In genomic region chr13:101393140-101393539, GRCh38 we compare ENCODE assay signal across 14 cellular contexts. TPM values are rescaled to one million over a fixed set of nuclear protein-coding genes. Genes with fewer than 3 reads are reported as not detected.
DNase-seq lines count a peak whose midpoint lies in the region; ATAC-seq and TF ChIP-seq lines count a peak whose summit lies in the region.
"Had no signal": no experiment of that assay in that cellular context is flagged by ENCODE, and none has a peak within 500 bp of the region (broad histone marks: within the 10 kb centered on the region; RNA-seq: fewer than 3 reads in every experiment).

No MANE protein-coding gene starts in this region.

- peak; percentile 94 for ATAC-seq in body of pancreas
- ATAC-seq in stimulated activated naive CD8-positive, alpha-beta T cell treated with anti-CD3 and anti-CD28 coated beads, Interleukin-15, Interleukin-2, amounts not matched to agents 100 U/mL and 50 U/mL, for 24 hours: no peak

- H3K4me1 Mint-ChIP-seq in MCF 10A (ENCODE audit: insufficient read depth, unreplicated experiment): peaks cover 16% of the 10 kb centered on the region
- peaks cover 70% of the 10 kb centered on the region for H3K4me1 Mint-ChIP-seq in osteocyte (ENCODE audit: unreplicated experiment)

- POLR2A ChIA-PET in MCF 10A (lab: Yijun Ruan, JAX): no interaction called here

- H3K27me3 ChIP-seq in breast epithelium: no peaks in the 10 kb centered on the region
- H3K27me3 ChIP-seq in body of pancreas: no peaks in the 10 kb centered on the region

- H3K4me3 Mint-ChIP-seq in MCF 10A (ENCODE audit: unreplicated experiment): no peak overlapping the region
- H3K4me3 Mint-ChIP-seq in osteocyte (ENCODE audit: unreplicated experiment): no peak overlapping the region
- H3K4me3 Mint-ChIP-seq: CD4-positive, alpha-beta T cell had no signal

- TF ChIP-seq CTCF in MCF 10A (IDR thresholded peaks at IDR 0.05; ENCODE audit: unreplicated experiment) (no peak), breast epithelium (IDR thresholded peaks at IDR 0.05) (no peak), body of pancreas (IDR thresholded peaks at IDR 0.05) (no peak), osteocyte (IDR thresholded peaks at IDR 0.05) (no peak)

- no peak overlapping the region for H3K27ac ChIP-seq in breast epithelium
- peak overlapping the region in 1 of 4 donors; percentile 67 for H3K27ac ChIP-seq in body of pancreas
- H3K27ac ChIP-seq: C4-2B, HL-60 had no signal

- H3K36me3 Mint-ChIP-seq in MCF 10A (ENCODE audit: insufficient read depth, unreplicated experiment) (no peaks in the 10 kb centered on the region), osteocyte (ENCODE audit: unreplicated experiment) (peaks cover 28% of the 10 kb centered on the region)

- no peaks in the 10 kb centered on the region for H3K9me3 ChIP-seq in breast epithelium
- H3K9me3 ChIP-seq in body of pancreas: no peaks in the 10 kb centered on the region
- H3K9me3 ChIP-seq: Caco-2 had no signal

- BruUV-seq in MCF 10A (replicated peaks; lab: Mats Ljungman, UMichigan): no TSS peak

- peak overlapping the region; percentile 9 for H3K27ac Mint-ChIP-seq in MCF 10A (ENCODE audit: low read depth, unreplicated experiment)
- peak overlapping the region; percentile 63 for H3K27ac Mint-ChIP-seq in osteocyte (ENCODE audit: unreplicated experiment)
- H3K27ac Mint-ChIP-seq: CD4-positive, alpha-beta T cell had no signal

- H3K4me1 ChIP-seq in breast epithelium: no peaks in the 10 kb centered on the region
- peaks cover 11% of the 10 kb centered on the region for H3K4me1 ChIP-seq in body of pancreas
- H3K4me1 ChIP-seq: Caco-2 had no signal

- TF ChIP-seq POLR2A in breast epithelium (IDR thresholded peaks at IDR 0.05): no peak
- no peak for TF ChIP-seq POLR2A in body of pancreas (IDR thresholded peaks at IDR 0.05)
- no peak for TF ChIP-seq POLR2A in erythroblast (IDR thresholded peaks at IDR 0.05; ENCODE audit: low read length)

- no peaks in the 10 kb centered on the region for H3K27me3 Mint-ChIP-seq in MCF 10A (ENCODE audit: insufficient read depth, unreplicated experiment)
- H3K27me3 Mint-ChIP-seq in osteocyte (ENCODE audit: unreplicated experiment): no peaks in the 10 kb centered on the region
- H3K27me3 Mint-ChIP-seq: CD4-positive, alpha-beta T cell had no signal

- CTCF ChIA-PET in MCF 10A (lab: Yijun Ruan, JAX): no interaction called here

- 37 to 40% methylated on average over 3 of the region's 3 CpGs for WGBS in body of pancreas, 2 donors

- no peak overlapping the region for H3K4me3 ChIP-seq in breast epithelium
- no peak overlapping the region for H3K4me3 ChIP-seq in body of pancreas

- H3K36me3 ChIP-seq in breast epithelium (no peaks in the 10 kb centered on the region), body of pancreas (replicated peaks in 1 of 2; ENCODE audit: insufficient read depth in 1 of 2, low read depth in 2 of 2) (no peaks in the 10 kb centered on the region)

- DNase-seq in MCF 10A (ENCODE audit: unreplicated experiment) (no peak), breast epithelium (ENCODE audit: low spot score in 2 of 2) (no peak), body of pancreas (peak; percentile 73 to 88 (median 80)), osteocyte (ENCODE audit: extremely low spot score, unreplicated experiment) (no peak), erythroblast (lab: John Stamatoyannopoulos, UW) (no peak), hepatic stellate cell (ENCODE audit: low spot score) (no peak)
- no peak for DNase-seq in stimulated activated naive CD8-positive, alpha-beta T cell treated with anti-CD3 and anti-CD28 coated beads, Interleukin-15, Interleukin-2, amounts not matched to agents 100 U/mL and 50 U/mL, for 24 hours
- DNase-seq: ACHN; AML-193; Caco-2; CD4-positive, alpha-beta T cell; HCEC 1CT had no signal

- H3K9me3 Mint-ChIP-seq in MCF 10A (ENCODE audit: unreplicated experiment) (no peaks in the 10 kb centered on the region), osteocyte (ENCODE audit: unreplicated experiment) (peaks cover 12% of the 10 kb centered on the region)
- H3K9me3 Mint-ChIP-seq: CD4-positive, alpha-beta T cell had no signal

- intact Hi-C loops in MCF 10A (cut with micrococcal nuclease) (no loop called here), breast epithelium (cut with DNase I; ENCODE audit: low total_unique reads) (no loop called here), body of pancreas (cut with DNase I) (no loop called here)

RNA-seq across cellular contexts. Expression of gene NALCN, which starts 23.2 kb away (rescaled TPM):
- total RNA-seq in MCF 10A (2022) (8.5 and 10.4 TPM in 2 replicates), breast epithelium (10 to 100 TPM in 1 of 3 donors, 1 to 10 TPM in 1, under 1 TPM in 1; 0.80 to 12.1 (median 1.6) TPM), body of pancreas (1 to 10 TPM; 1.6 to 4.6 TPM), osteocyte (58.3 and 58.8 TPM in 2 replicates)
- total RNA-seq: Caco-2; CD4-positive, alpha-beta T cell had no signal

RNA-seq across cellular contexts. Expression of gene ITGBL1, which starts 59.3 kb away (rescaled TPM):
- total RNA-seq in MCF 10A (2022): 0.17 TPM in 1 of 2 replicates, not detected in the other
- total RNA-seq in breast epithelium: 10 to 100 TPM in 2 of 3 donors, 1 to 10 TPM in 1; 8.2 to 62.5 (median 18.6) TPM
- total RNA-seq in body of pancreas: 10 to 100 TPM in 1 of 2 donors, 1 to 10 TPM in 1; 1.3 to 10.4 TPM
- 1,450 and 1,519 TPM in 2 replicates for total RNA-seq in osteocyte
- total RNA-seq: Caco-2; CD4-positive, alpha-beta T cell had no signal

Comparison
In these comparisons a context has a peak if more than half of its experiments do, and no peak if none do; other contexts are left out.
1. DNase-seq: peak in body of pancreas (4 of 4); none in MCF 10A (single experiment), breast epithelium (0 of 2), osteocyte (single experiment), erythroblast (0 of 2), stimulated activated naive CD8-positive, alpha-beta T cell treated with anti-CD3 and anti-CD28 coated beads, Interleukin-15, Interleukin-2, amounts not matched to agents 100 U/mL and 50 U/mL, for 24 hours (single experiment) and hepatic stellate cell (single experiment).
2. RNA of gene ITGBL1, which starts 59.3 kb away (total RNA-seq): 1,450 to 1,519 TPM in osteocyte; 8.2 to 62.5 TPM in breast epithelium, 1.3 to 10.4 TPM in body of pancreas and 0.17 TPM in MCF 10A; every median in the first group is over 10 times any median in the second.